ENCODE assay signal across 16 cellular contexts in the genomic region with DNA sequence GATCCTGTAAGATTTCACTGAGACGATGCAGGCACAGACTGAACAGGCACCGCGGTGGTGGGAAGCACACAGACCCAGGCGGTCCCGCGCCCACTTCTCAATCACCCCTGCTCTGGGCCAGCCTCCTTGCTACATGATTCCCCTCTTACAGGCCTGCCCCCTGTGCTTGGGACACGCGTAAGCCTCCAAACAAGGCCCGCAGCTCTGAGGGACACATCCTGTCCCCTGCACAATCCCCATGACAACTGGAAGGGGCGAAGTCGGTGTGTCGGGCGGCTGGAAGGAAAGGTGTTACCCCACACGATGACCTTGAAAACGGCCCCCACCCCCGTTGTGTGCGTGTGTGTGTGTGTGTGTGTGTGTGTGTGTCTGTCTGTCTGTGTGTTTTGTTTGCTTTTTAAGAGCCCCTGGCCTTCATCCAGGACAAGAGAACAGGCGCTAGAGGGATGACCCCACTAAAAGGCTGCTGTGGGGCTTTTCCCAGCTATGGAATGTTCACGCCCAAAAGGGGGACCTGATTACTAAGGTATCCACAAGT.
"Had no signal": no experiment of that assay in that cellular context is flagged by ENCODE, and none has a peak within 500 bp of the region (broad histone marks: within the 10 kb centered on the region; RNA-seq: fewer than 3 reads in every experiment).

No MANE protein-coding gene starts in this region.

- H3K9me3 Mint-ChIP-seq: activated naive CD4-positive, alpha-beta T cell treated with anti-CD3 and anti-CD28 coated beads, Interleukin-2, amount 50 U/mL, for 24 hours; dendritic cell treated with granulocyte-macrophage colony-stimulating factor and Interleukin-4, amounts not matched to agents 40 ng/mL and 50 ng/mL, for 4 days; natural killer cell; T-helper 1 cell treated with Interleukin-12 subunit alpha and Interleukin-12 subunit beta and Interleukin-4 antibody, amounts not matched to agents 30 μg/mL and 1 μg/mL, for 36 hours had no signal

- H3K4me3 ChIP-seq: esophagus muscularis mucosa, lower lobe of right lung, thyroid gland had no signal

- H3K4me1 ChIP-seq: esophagus muscularis mucosa had no signal

- H3K27ac Mint-ChIP-seq: activated naive CD4-positive, alpha-beta T cell treated with anti-CD3 and anti-CD28 coated beads, Interleukin-2, amount 50 U/mL, for 24 hours; dendritic cell treated with granulocyte-macrophage colony-stimulating factor and Interleukin-4, amounts not matched to agents 40 ng/mL and 50 ng/mL, for 4 days; natural killer cell; T-helper 1 cell treated with Interleukin-12 subunit alpha and Interleukin-12 subunit beta and Interleukin-4 antibody, amounts not matched to agents 30 μg/mL and 1 μg/mL, for 36 hours had no signal

- DNase-seq: activated CD4-positive, alpha-beta T cell treated with anti-CD3 and anti-CD28 coated beads, Interleukin-2, amount 50 U/mL, for 4 hours; activated gamma-delta T cell; effector CD8-positive, alpha-beta T cell; left colon; lower lobe of right lung; natural killer cell; posterior cingulate gyrus; stimulated activated naive CD4-positive, alpha-beta T cell treated with Interleukin-2 at 50 U/mL for 16 hours; thyroid gland had no signal

- H3K27me3 ChIP-seq: thyroid gland had no signal

- H3K4me1 Mint-ChIP-seq: activated naive CD4-positive, alpha-beta T cell treated with anti-CD3 and anti-CD28 coated beads, Interleukin-2, amount 50 U/mL, for 24 hours had no signal

- H3K27ac ChIP-seq: esophagus muscularis mucosa, lower lobe of right lung had no signal

- H3K9me3 ChIP-seq: esophagus muscularis mucosa, lower lobe of right lung, thyroid gland had no signal

- H3K36me3 ChIP-seq: esophagus muscularis mucosa, lower lobe of right lung, thyroid gland had no signal

- FAIRE-seq: astrocyte, endothelial cell of umbilical vein had no signal

- H3K36me3 Mint-ChIP-seq: activated naive CD4-positive, alpha-beta T cell treated with anti-CD3 and anti-CD28 coated beads, Interleukin-2, amount 50 U/mL, for 24 hours; natural killer cell had no signal

- H3K4me3 Mint-ChIP-seq: activated naive CD4-positive, alpha-beta T cell treated with anti-CD3 and anti-CD28 coated beads, Interleukin-2, amount 50 U/mL, for 24 hours; dendritic cell treated with granulocyte-macrophage colony-stimulating factor and Interleukin-4, amounts not matched to agents 40 ng/mL and 50 ng/mL, for 4 days; natural killer cell; T-helper 1 cell treated with Interleukin-12 subunit alpha and Interleukin-12 subunit beta and Interleukin-4 antibody, amounts not matched to agents 30 μg/mL and 1 μg/mL, for 36 hours had no signal

- ATAC-seq: activated CD4-positive, CD25-positive, alpha-beta regulatory T cell treated with anti-CD3 and anti-CD28 coated beads, Interleukin-2, amount 50 U/mL, for 24 hours; left colon; lower lobe of right lung; natural killer cell had no signal
